ENCODE assay signal across 1 cellular context in genomic region chr6:49933526-49933925, GRCh38.
TF ChIP-seq lines count a peak whose summit lies in the region.

No MANE protein-coding gene starts in this region.

TF ChIP-seq in K562, 482 proteins besides CTCF, POLR2A, EP300 and RAD21:
- TF ChIP-seq, protein P1, sequence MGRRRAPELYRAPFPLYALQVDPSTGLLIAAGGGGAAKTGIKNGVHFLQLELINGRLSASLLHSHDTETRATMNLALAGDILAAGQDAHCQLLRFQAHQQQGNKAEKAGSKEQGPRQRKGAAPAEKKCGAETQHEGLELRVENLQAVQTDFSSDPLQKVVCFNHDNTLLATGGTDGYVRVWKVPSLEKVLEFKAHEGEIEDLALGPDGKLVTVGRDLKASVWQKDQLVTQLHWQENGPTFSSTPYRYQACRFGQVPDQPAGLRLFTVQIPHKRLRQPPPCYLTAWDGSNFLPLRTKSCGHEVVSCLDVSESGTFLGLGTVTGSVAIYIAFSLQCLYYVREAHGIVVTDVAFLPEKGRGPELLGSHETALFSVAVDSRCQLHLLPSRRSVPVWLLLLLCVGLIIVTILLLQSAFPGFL (CRISPR knock-in tag; IDR thresholded peaks at IDR 0.05) = no peak
- TF ChIP-seq ZNF24 (IDR thresholded peaks at IDR 0.05) (no peak), ZBTB43 (CRISPR knock-in tag; IDR thresholded peaks at IDR 0.05) (no peak), ZC3H8 (IDR thresholded peaks at IDR 0.05) (no peak), ZNF318 (IDR thresholded peaks at IDR 0.05; ENCODE audit: borderline replicate concordance in 1 of 2, low read depth in 1 of 2) (no peak), SAFB (IDR thresholded peaks at IDR 0.05; ENCODE audit: borderline replicate concordance, low read depth, low read length) (0 out of 2 replicates have a peak, but pooled peaks have one; percentile 16), CREB1 (IDR thresholded peaks at IDR 0.05) (no peak), CREB1 (CRISPR knock-in tag; IDR thresholded peaks at IDR 0.05) (no peak)
